In genomic region chr16:79013930-79014329, GRCh38 we compare ENCODE assay signal across 24 cellular contexts.
DNase-seq lines count a peak whose midpoint lies in the region; ATAC-seq and TF ChIP-seq lines count a peak whose summit lies in the region.
"Had no signal": no experiment of that assay in that cellular context is flagged by ENCODE, and none has a peak within 500 bp of the region (broad histone marks: within the 10 kb centered on the region; RNA-seq: fewer than 3 reads in every experiment).

No MANE protein-coding gene starts in this region.

- TF ChIP-seq EP300 in suprapubic skin (IDR thresholded peaks at IDR 0.05), result no peak

- TF ChIP-seq POLR2A in lower leg skin (IDR thresholded peaks at IDR 0.05) (no peak), suprapubic skin (IDR thresholded peaks at IDR 0.05) (no peak)

- no peaks in the 10 kb centered on the region for H3K9me2 ChIP-seq in SU-DHL-6 (replicated peaks; ENCODE audit: insufficient read depth, low read length)

- H3K9me3 ChIP-seq in SU-DHL-6 (ENCODE audit: insufficient read depth, low read length) (no peaks in the 10 kb centered on the region), suprapubic skin (no peaks in the 10 kb centered on the region)
- H3K9me3 ChIP-seq: MG63 had no signal

- intact Hi-C loops in lower leg skin (cut with DNase I; ENCODE audit: low total_unique reads), result no loop called here

- no peaks in the 10 kb centered on the region for H3F3A ChIP-seq in SU-DHL-6 (ENCODE audit: insufficient read depth)

- H3K27me3 ChIP-seq in SU-DHL-6 (ENCODE audit: low read length), result no peaks in the 10 kb centered on the region
- H3K27me3 ChIP-seq in suprapubic skin, result no peaks in the 10 kb centered on the region
- H3K27me3 ChIP-seq: MG63, SJSA1 had no signal

- peak overlapping the region; percentile 50 for H3K4me2 ChIP-seq in SU-DHL-6 (ENCODE audit: low read depth, low read length, poor library complexity, severe bottlenecking)

- no peak overlapping the region for H3K27ac ChIP-seq in SU-DHL-6 (ENCODE audit: low read depth, low read length)
- H3K27ac ChIP-seq in suprapubic skin, result peak overlapping the region; percentile 41
- H3K27ac ChIP-seq: GM23248, SJSA1 had no signal

- TF ChIP-seq CTCF in SU-DHL-6 (IDR thresholded peaks at IDR 0.05; ENCODE audit: insufficient read depth, low read length, poor library complexity, severe bottlenecking) (no peak), lower leg skin (IDR thresholded peaks at IDR 0.05) (no peak), suprapubic skin (IDR thresholded peaks at IDR 0.05) (no peak)

- ATAC-seq in GM18519 (IDR thresholded peaks at IDR 0.05; ENCODE audit: low FRiP score, unreplicated experiment), result no peak
- no peak for ATAC-seq in GM19452 (IDR thresholded peaks at IDR 0.05; ENCODE audit: unreplicated experiment)
- no peak for ATAC-seq in HG02678 (IDR thresholded peaks at IDR 0.05; ENCODE audit: unreplicated experiment)
- ATAC-seq: K562 had no signal

- H4K20me1 ChIP-seq in SU-DHL-6 (ENCODE audit: low read depth, low read length), result no peaks in the 10 kb centered on the region

- no peaks in the 10 kb centered on the region for H3K36me3 ChIP-seq in SU-DHL-6 (ENCODE audit: low read length)
- H3K36me3 ChIP-seq in suprapubic skin, result no peaks in the 10 kb centered on the region
- H3K36me3 ChIP-seq: MG63, SJSA1 had no signal

- DNase-seq in DMS153 (lab: John Stamatoyannopoulos, UW) (peak; percentile 46), lower leg skin (ENCODE audit: low spot score in 2 of 2) (peak; percentile 55 to 80), suprapubic skin (ENCODE audit: low spot score in 2 of 2) (no peak)
- DNase-seq: C1 segment of cervical spinal cord; CD4-positive, alpha-beta memory T cell; COR-L47; DMS79; GF-D8; GM23248; H7; MG63; NCI-H2029; NCI-H446; NCI-H524 treated with DMSO at 0.1 percent for 48 hours; NCI-H774; NK-92 treated with Interleukin-12 subunit alpha and Interleukin-12 subunit beta, amount 100 ng/mL, for 24 hours; Right ventricle myocardium superior; RPMI8226 had no signal

- H3K4me3 ChIP-seq in SU-DHL-6 (ENCODE audit: insufficient read depth, low read length, poor library complexity, severe bottlenecking), result peak overlapping the region; percentile 24
- no peak overlapping the region for H3K4me3 ChIP-seq in lower leg skin (ENCODE audit: low read depth, poor library complexity, severe bottlenecking)
- no peak overlapping the region for H3K4me3 ChIP-seq in suprapubic skin
- H3K4me3 ChIP-seq: GM23248, K562, MG63, SJSA1 had no signal

- peak overlapping the region; percentile 40 for H3K9ac ChIP-seq in SU-DHL-6 (ENCODE audit: low read length)
- H3K9ac ChIP-seq: GM23248 had no signal

- WGBS in lower leg skin, 2 donors, result 53 to 67% methylated on average over 12 of the region's 12 CpGs
- WGBS in suprapubic skin, result 81% methylated on average over 12 of the region's 12 CpGs

- no peaks in the 10 kb centered on the region for H3K79me2 ChIP-seq in SU-DHL-6 (ENCODE audit: insufficient read depth, low read length)

- H2AFZ ChIP-seq in SU-DHL-6 (ENCODE audit: low read depth, low read length, severe bottlenecking), result peak overlapping the region; percentile 69
- H2AFZ ChIP-seq: GM23248 had no signal

- H3K4me1 ChIP-seq in suprapubic skin, result peaks cover 7% of the 10 kb centered on the region
- H3K4me1 ChIP-seq: SJSA1 had no signal

Comparison
In these comparisons a context has a peak if more than half of its experiments do, and no peak if none do; other contexts are left out.
1. DNase-seq: peak in DMS153 (single experiment) and lower leg skin (2 of 2); none in suprapubic skin (0 of 2).